Comparison of ENCODE assay signal across 1 cellular context in the genomic region with DNA sequence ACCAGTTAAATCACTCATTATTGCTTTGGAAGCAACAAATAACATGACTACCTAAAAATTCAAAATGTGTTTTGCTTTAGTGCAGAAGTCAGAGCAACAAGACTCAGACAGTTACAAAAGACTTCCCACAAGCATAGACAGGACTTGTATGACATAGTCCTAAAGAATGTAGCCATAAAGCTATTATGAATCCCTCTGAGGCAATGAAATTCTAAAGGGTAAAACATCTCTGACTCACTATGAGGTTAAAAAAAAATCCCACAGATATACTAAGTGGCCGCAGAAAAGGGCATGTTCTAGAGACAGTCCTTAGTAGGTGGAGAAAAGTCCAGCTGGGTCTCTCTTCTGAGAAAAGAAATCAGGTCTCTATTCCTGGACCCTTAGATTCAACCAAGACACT.
TF ChIP-seq lines count a peak whose summit lies in the region.

No MANE protein-coding gene starts in this region.

TF ChIP-seq in IMR-90, 13 proteins besides CTCF, POLR2A, EP300 and RAD21:
- TF ChIP-seq CEBPB (IDR thresholded peaks at IDR 0.05; ENCODE audit: low read depth, low read length) (peak; percentile 91), FOS (IDR thresholded peaks at IDR 0.05; ENCODE audit: low read depth, low read length) (peak; percentile 94), RCOR1 (IDR thresholded peaks at IDR 0.05; ENCODE audit: insufficient replicate concordance, low read length) (peak; percentile 82), CHD1 (IDR thresholded peaks at IDR 0.05; ENCODE audit: low read depth, low read length) (no peak)
